ENCODE assay signal across 16 cellular contexts in genomic region chr1:170555370-170555769, GRCh38. TPM values are rescaled to one million over a fixed set of nuclear protein-coding genes. Genes with fewer than 3 reads are reported as not detected.
DNase-seq lines count a peak whose midpoint lies in the region; TF ChIP-seq lines count a peak whose summit lies in the region.
"Had no signal": no experiment of that assay in that cellular context is flagged by ENCODE, and none has a peak within 500 bp of the region (broad histone marks: within the 10 kb centered on the region; RNA-seq: fewer than 3 reads in every experiment).

No MANE protein-coding gene starts in this region.

- H3K36me3 Mint-ChIP-seq in HFFc6 (ENCODE audit: low read depth) (peaks cover 73% of the 10 kb centered on the region), osteocyte (ENCODE audit: unreplicated experiment) (peaks cover 31% of the 10 kb centered on the region)

- CTCF ChIA-PET in HEK293T (lab: Yijun Ruan, JAX) = no interaction called here

- peak; percentile 29 for DNase-seq in HFFc6
- DNase-seq in cardiac fibroblast (ENCODE audit: low read depth in 2 of 2) = peak; percentile 26 to 39
- DNase-seq in fibroblast of the aortic adventitia (ENCODE audit: low read depth) = peak; percentile 35
- no peak for DNase-seq in osteocyte (ENCODE audit: extremely low spot score, unreplicated experiment)
- DNase-seq in UCSD-AML1 (lab: John Stamatoyannopoulos, UW; ENCODE audit: unreplicated experiment) = no peak
- no peak for DNase-seq in HEK293T (ENCODE audit: extremely low spot score)
- DNase-seq in activated CD8-positive, alpha-beta memory T cell treated with anti-CD3 and anti-CD28 coated beads for 24 hours = no peak
- no peak for DNase-seq in activated CD8-positive, alpha-beta memory T cell treated with anti-CD3 and anti-CD28 coated beads, Interleukin-2, amount 50 U/mL, for 4 hours
- DNase-seq: BE2C, COR-L47, DMS79, Karpas-422, NCI-H1694 treated with DMSO at 0.1 percent for 48 hours, NCI-H2081 treated with DMSO at 0.1 percent for 48 hours, NCI-H2171 treated with DMSO at 0.1 percent for 48 hours had no signal

- H3K27ac Mint-ChIP-seq in HFFc6 = peak overlapping the region; percentile 42; the same call in 1 of the 2 replicates
- H3K27ac Mint-ChIP-seq in osteocyte (ENCODE audit: unreplicated experiment) = peak overlapping the region; percentile 66

- H3K4me1 Mint-ChIP-seq in HFFc6 (ENCODE audit: low read depth) (peaks cover 35% of the 10 kb centered on the region), osteocyte (ENCODE audit: unreplicated experiment) (peaks cover 27% of the 10 kb centered on the region)

- POLR2A ChIA-PET in HEK293T (lab: Yijun Ruan, JAX) = no interaction called here

- TF ChIP-seq CTCF in HFFc6 (IDR thresholded peaks at IDR 0.05) = no peak
- TF ChIP-seq CTCF in cardiac fibroblast (IDR thresholded peaks at IDR 0.05; ENCODE audit: low read depth, low read length) = no peak
- no peak for TF ChIP-seq CTCF in fibroblast of the aortic adventitia (IDR thresholded peaks at IDR 0.05; ENCODE audit: insufficient read depth, low read length)
- no peak for TF ChIP-seq CTCF in osteocyte (IDR thresholded peaks at IDR 0.05)

- H3K4me3 Mint-ChIP-seq in HFFc6 (no peak overlapping the region), osteocyte (ENCODE audit: unreplicated experiment) (no peak overlapping the region)

- H3K4me3 ChIP-seq in cardiac fibroblast (replicated peaks in 1 of 2; ENCODE audit: low read depth in 2 of 2, low read length in 2 of 2) (no peak overlapping the region), fibroblast of the aortic adventitia (ENCODE audit: low read depth, low read length) (no peak overlapping the region)
- H3K4me3 ChIP-seq: A549 had no signal

- H3K27me3 Mint-ChIP-seq in HFFc6 (ENCODE audit: insufficient read depth) (peaks cover 5% of the 10 kb centered on the region; the same call in 1 of the 2 replicates), osteocyte (ENCODE audit: unreplicated experiment) (no peaks in the 10 kb centered on the region)

- H3K9me3 Mint-ChIP-seq in HFFc6 = peaks cover 43% of the 10 kb centered on the region
- H3K9me3 Mint-ChIP-seq in osteocyte (ENCODE audit: unreplicated experiment) = peaks cover 10% of the 10 kb centered on the region

TF ChIP-seq in HEK293T, 16 proteins besides CTCF, POLR2A, EP300 and RAD21:
- TF ChIP-seq LEF1 (IDR thresholded peaks at IDR 0.05; ENCODE audit: borderline replicate concordance) (no peak), HDGF (IDR thresholded peaks at IDR 0.05; ENCODE audit: borderline replicate concordance) (no peak), PKNOX1 (IDR thresholded peaks at IDR 0.05) (no peak), SUZ12 (IDR thresholded peaks at IDR 0.05) (no peak), L3MBTL2 (conservative IDR thresholded peaks at IDR 0.05) (no peak), SP1 (IDR thresholded peaks at IDR 0.05) (no peak), FOXM1 (IDR thresholded peaks at IDR 0.05; ENCODE audit: borderline replicate concordance) (no peak), NFRKB (IDR thresholded peaks at IDR 0.05) (no peak), CTBP1 (IDR thresholded peaks at IDR 0.05; ENCODE audit: borderline replicate concordance) (no peak), ARNT (IDR thresholded peaks at IDR 0.05) (no peak)

RNA-seq across cellular contexts. Expression of gene GORAB, which starts 23.4 kb away (rescaled TPM):
- 10 to 100 TPM; 13.7 to 18.5 (median 16.3) TPM for total RNA-seq in HFFc6 (2021; fragmentation: NEBNext Ultra II Directional; extraction: Animal tissue kit (Norgen Biotek cat#: 25700))
- total RNA-seq in fibroblast of the aortic adventitia (ENCODE audit: low replicate concordance) = 6.5 and 25.0 TPM in 2 replicates
- 20.8 and 22.2 TPM in 2 replicates for total RNA-seq in osteocyte

Comparison
In these comparisons a context has a peak if more than half of its experiments do, and no peak if none do; other contexts are left out.
1. DNase-seq: peak in HFFc6 (single experiment), cardiac fibroblast (2 of 2) and fibroblast of the aortic adventitia (single experiment); none in osteocyte (single experiment), UCSD-AML1 (single experiment), HEK293T (single experiment), activated CD8-positive, alpha-beta memory T cell treated with anti-CD3 and anti-CD28 coated beads for 24 hours (single experiment) and activated CD8-positive, alpha-beta memory T cell treated with anti-CD3 and anti-CD28 coated beads, Interleukin-2, amount 50 U/mL, for 4 hours (single experiment).